Comparison of ENCODE assay signal across 8 cellular contexts in the genomic region with DNA sequence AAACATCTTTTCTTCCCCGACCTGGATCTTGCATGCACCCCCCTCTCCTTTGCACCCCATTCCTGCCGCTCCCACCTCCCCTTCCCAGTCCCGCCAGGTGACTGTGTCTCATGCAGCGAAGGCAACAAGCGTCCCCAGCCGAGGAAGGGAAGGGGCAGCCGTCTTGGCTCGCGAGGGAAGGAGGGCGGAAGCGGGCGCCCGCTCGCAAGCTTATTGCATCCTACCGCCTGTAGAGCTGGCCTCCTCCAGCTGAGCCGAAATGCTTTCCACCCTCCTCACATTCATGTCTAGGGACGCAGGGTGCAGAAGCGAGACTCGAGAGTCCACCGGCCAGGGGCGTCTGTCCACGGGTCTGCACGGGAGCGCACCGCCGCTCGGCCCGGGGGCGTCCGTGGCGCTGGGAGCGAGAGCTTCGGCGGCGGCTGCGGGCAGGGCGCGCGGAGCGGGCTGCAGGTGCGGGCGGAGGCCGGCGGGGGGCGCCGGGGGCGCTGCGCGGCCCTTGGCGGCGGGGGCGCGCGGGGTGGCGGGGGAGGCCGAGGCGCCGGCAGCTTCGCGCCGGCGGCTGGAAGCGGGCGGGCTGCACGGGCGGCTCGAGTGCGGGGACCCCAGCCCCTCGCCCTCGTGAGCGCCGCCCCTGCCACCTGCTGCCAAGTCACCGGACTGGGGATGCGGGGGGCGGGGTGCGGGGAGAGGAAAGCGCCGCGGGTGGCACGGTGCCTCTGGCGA. TPM values are rescaled to one million over a fixed set of nuclear protein-coding genes. Genes with fewer than 3 reads are reported as not detected.
DNase-seq lines count a peak whose midpoint lies in the region; ATAC-seq and TF ChIP-seq lines count a peak whose summit lies in the region.

TSS of gene KCNIP4 (minus strand) at position 426 of the 726 bp plus-strand sequence.

- WGBS in neuronal stem cell (ENCODE audit: extremely low coverage in 2 of 2, insufficient read length in 2 of 2, insufficient replicate concordance in 1 of 2), 2 donors, result no CpG with 5 or more reads among the region's 81 CpGs

- H3K14ac ChIP-seq in neuronal stem cell (ENCODE audit: low read length), result peak within 1 kb of the TSS; percentile 100

- peak; percentile 54 for DNase-seq in G401 (ENCODE audit: low spot score)
- DNase-seq in NCI-H1092 treated with DMSO at 0.1 percent for 48 hours (lab: John Stamatoyannopoulos, UW), result peak; percentile 54
- peak; percentile 62 for DNase-seq in endothelial cell (ENCODE audit: low spot score)
- peak; percentile 63 for DNase-seq in neuronal stem cell (ENCODE audit: low spot score)
- no peak for DNase-seq in activated CD4-positive, alpha-beta T cell treated with anti-CD3 and anti-CD28 coated beads, Interleukin-2, amount 50 U/mL, for 4 hours

- no peaks in the 10 kb centered on the region for H3K9me3 Mint-ChIP-seq in endothelial cell (ENCODE audit: unreplicated experiment)

- H3K4ac ChIP-seq in neuronal stem cell (ENCODE audit: low read length), result no peak within 1 kb of the TSS

- peak within 1 kb of the TSS; percentile 92 for H3K9ac ChIP-seq in neuronal stem cell (ENCODE audit: low read depth, low read length, poor library complexity)

- H3K4me1 Mint-ChIP-seq in endothelial cell (ENCODE audit: unreplicated experiment), result peaks cover 9% of the 10 kb centered on the region

- TF ChIP-seq POLR2A in GM18505 (IDR thresholded peaks at IDR 0.05; ENCODE audit: borderline replicate concordance, extremely low read depth, insufficient read depth, insufficient read length), result no peak

- H3K4me3 Mint-ChIP-seq in endothelial cell (ENCODE audit: unreplicated experiment), result peak within 1 kb of the TSS; percentile 83

- H2AFZ ChIP-seq in neuronal stem cell (ENCODE audit: low read length), result peak within 1 kb of the TSS; percentile 97

- H2BK5ac ChIP-seq in neuronal stem cell (ENCODE audit: low read length), result no peak within 1 kb of the TSS

- peak within 1 kb of the TSS; percentile 81 for H3K18ac ChIP-seq in neuronal stem cell (ENCODE audit: low read length)

- H3K27ac Mint-ChIP-seq in endothelial cell (ENCODE audit: unreplicated experiment), result no peak within 1 kb of the TSS

- no peaks in the 10 kb centered on the region for H3K9me3 ChIP-seq in neuronal stem cell (replicated peaks in 1 of 2; ENCODE audit: control insufficient read depth in 2 of 2, insufficient read depth in 1 of 2, low read depth in 1 of 2, low read length in 2 of 2)

- H3K4me1 ChIP-seq in neuronal stem cell (ENCODE audit: control insufficient read depth in 2 of 2, insufficient read depth in 1 of 2, low read depth in 1 of 2, low read length in 2 of 2), result no peaks in the 10 kb centered on the region

- no peak within 1 kb of the TSS for H2BK15ac ChIP-seq in neuronal stem cell (ENCODE audit: low read length)

- H3K27ac ChIP-seq in neuronal stem cell (replicated peaks; ENCODE audit: low read length), result no peak within 1 kb of the TSS

- no peak within 1 kb of the TSS for H2BK120ac ChIP-seq in neuronal stem cell (ENCODE audit: low read depth, low read length)

- no peak within 1 kb of the TSS for H4K91ac ChIP-seq in neuronal stem cell (ENCODE audit: low read depth, low read length, poor library complexity)

- H3K4me3 ChIP-seq in neuronal stem cell (ENCODE audit: low read length in 2 of 2), result peak within 1 kb of the TSS; percentile 42 to 81

- in situ Hi-C loops in G401 (cut with HindIII; ENCODE audit: low sequenced_read_pairs), result no loop called here

- H3K79me1 ChIP-seq in neuronal stem cell (ENCODE audit: low read depth, low read length), result no peaks in the 10 kb centered on the region

- H2AK5ac ChIP-seq in neuronal stem cell (ENCODE audit: low read depth, low read length), result no peak within 1 kb of the TSS

- H2BK12ac ChIP-seq in neuronal stem cell (ENCODE audit: low read length), result no peak within 1 kb of the TSS

- H3K27me3 ChIP-seq in neuronal stem cell (ENCODE audit: control insufficient read depth in 3 of 3, insufficient read depth in 3 of 3, low read depth in 1 of 3, low read length in 3 of 3), result peaks cover 0 to 44% (median 24%) of the 10 kb centered on the region in 3 experiments

- peaks cover 4% of the 10 kb centered on the region for H3K36me3 Mint-ChIP-seq in endothelial cell (ENCODE audit: low read depth, unreplicated experiment)

- H3K36me3 ChIP-seq in neuronal stem cell (replicated peaks in 1 of 2; ENCODE audit: control insufficient read depth in 2 of 2, insufficient read depth in 2 of 2, low read length in 2 of 2), result no peaks in the 10 kb centered on the region

- no peak within 1 kb of the TSS for H4K8ac ChIP-seq in neuronal stem cell (ENCODE audit: low read depth, low read length)

- peaks cover 13% of the 10 kb centered on the region for H3K27me3 Mint-ChIP-seq in endothelial cell (ENCODE audit: unreplicated experiment)

- no peak for ATAC-seq in HG02571 (IDR thresholded peaks at IDR 0.05; ENCODE audit: unreplicated experiment)
- no peak for ATAC-seq in GM18505 (IDR thresholded peaks at IDR 0.05; ENCODE audit: unreplicated experiment)
- ATAC-seq in GM21737 (IDR thresholded peaks at IDR 0.05; ENCODE audit: unreplicated experiment), result no peak

- H3K23ac ChIP-seq in neuronal stem cell (ENCODE audit: low read depth, low read length, poor library complexity), result no peak within 1 kb of the TSS

- no peak for TF ChIP-seq CTCF in endothelial cell (IDR thresholded peaks at IDR 0.05; ENCODE audit: unreplicated experiment)

- H3K4me2 ChIP-seq in neuronal stem cell (ENCODE audit: insufficient read depth, low read length, poor library complexity, severe bottlenecking), result peak within 1 kb of the TSS; percentile 89

RNA-seq across cellular contexts. Expression of gene KCNIP4, which starts in this region (rescaled TPM):
- total RNA-seq in G401 (2014; rRNA removed; shearing (Covaris generic)), result not detected in 2 replicates
- total RNA-seq in endothelial cell (ENCODE audit: unreplicated experiment), result 0.31 TPM
- polyA plus RNA-seq in neuronal stem cell (2013, experiment 1 of 2), result 0.49 TPM
- 0.43 TPM for polyA plus RNA-seq in neuronal stem cell (2013, experiment 2 of 2)

Comparison
In these comparisons a context has a peak if more than half of its experiments do, and no peak if none do; other contexts are left out.
1. Peak in DNase-seq in G401; RNA of the gene not detected or under 1 TPM.
2. Peak in DNase-seq in endothelial cell; RNA of the gene not detected or under 1 TPM.
3. DNase-seq: peak in NCI-H1092 treated with DMSO at 0.1 percent for 48 hours (single experiment) and neuronal stem cell (single experiment); none in activated CD4-positive, alpha-beta T cell treated with anti-CD3 and anti-CD28 coated beads, Interleukin-2, amount 50 U/mL, for 4 hours (0 of 2).